ENCODE assay signal across 23 cellular contexts in the genomic region with DNA sequence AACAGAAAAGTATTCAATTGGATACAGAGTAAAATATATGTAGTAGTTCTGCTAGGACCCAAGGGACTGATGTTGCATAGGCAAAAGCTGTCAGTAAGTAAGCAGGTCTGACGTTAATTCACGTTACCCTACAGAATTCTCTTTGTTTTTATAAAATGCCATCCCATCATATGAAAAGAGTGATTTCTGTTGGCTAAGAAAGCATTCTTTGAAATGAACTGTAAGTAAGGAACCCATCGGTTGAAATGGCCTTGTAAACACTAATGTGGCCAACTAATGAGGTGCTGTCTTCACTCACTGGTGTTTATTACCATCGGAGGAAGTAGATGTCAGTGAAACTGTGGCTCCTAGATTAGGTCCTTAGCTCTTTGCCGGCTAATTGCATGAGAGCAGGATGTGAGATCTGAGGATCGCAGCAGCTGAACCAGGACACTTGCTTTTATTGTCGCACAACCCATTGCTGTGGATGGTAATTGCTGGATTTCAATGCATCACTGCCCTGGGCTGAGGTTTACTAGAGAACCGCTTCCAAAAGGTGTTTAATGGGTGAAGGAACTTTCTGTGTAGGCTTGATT. TPM values are rescaled to one million over a fixed set of nuclear protein-coding genes. Genes with fewer than 3 reads are reported as not detected.
DNase-seq lines count a peak whose midpoint lies in the region; ATAC-seq, FAIRE-seq and TF ChIP-seq lines count a peak whose summit lies in the region.
"Had no signal": no experiment of that assay in that cellular context is flagged by ENCODE, and none has a peak within 500 bp of the region (broad histone marks: within the 10 kb centered on the region; RNA-seq: fewer than 3 reads in every experiment).

No MANE protein-coding gene starts in this region.

- CTCF ChIA-PET in MCF 10A (lab: Yijun Ruan, JAX), result interaction anchor here (0.6 to 1.4 kb wide), 2 partner anchors 219 to 650 kb away, joined by 4 to 5 read pairs; no protein-coding TSS in a partner anchor
- CTCF ChIA-PET in GM12878 (lab: Yijun Ruan, JAX), result no interaction called here

- H3K27me3 Mint-ChIP-seq in MCF 10A (ENCODE audit: insufficient read depth, unreplicated experiment), result no peaks in the 10 kb centered on the region
- H3K27me3 Mint-ChIP-seq: CD4-positive, alpha-beta memory T cell had no signal

- H3K4me3 ChIP-seq in breast epithelium, result no peak overlapping the region
- H3K4me3 ChIP-seq in GM12878, result no peak overlapping the region
- H3K4me3 ChIP-seq: BLaER1 treated with 17β-estradiol and CSF1 and Interleukin-3, amounts not matched to agents 10 nM and 100 nM had no signal

- FAIRE-seq in GM12878 (lab: Jason Lieb, UNC), result no peak
- FAIRE-seq: GM19239, H54 had no signal

- H3K9me3 ChIP-seq in breast epithelium, result no peaks in the 10 kb centered on the region
- no peaks in the 10 kb centered on the region for H3K9me3 ChIP-seq in GM12878 (replicated peaks; ENCODE audit: control insufficient read depth, insufficient read depth, low read length)
- H3K9me3 ChIP-seq: BLaER1 treated with 17β-estradiol and CSF1 and Interleukin-3, amounts not matched to agents 10 nM and 100 nM had no signal

- TF ChIP-seq EP300 in GM12878 (IDR thresholded peaks at IDR 0.05; ENCODE audit: borderline replicate concordance in 1 of 2, control insufficient read depth in 1 of 2, low read depth in 2 of 2, low read length in 2 of 2), result no peak

- BruUV-seq in MCF 10A (replicated peaks; lab: Mats Ljungman, UMichigan), result no TSS peak
- TSS peak; percentile 19 for BruUV-seq in GM12878 (replicated peaks; lab: Mats Ljungman, UMichigan)

- TF ChIP-seq CTCF in MCF 10A (IDR thresholded peaks at IDR 0.05; ENCODE audit: unreplicated experiment) (no peak), breast epithelium (IDR thresholded peaks at IDR 0.05) (no peak), GM12878 (IDR thresholded peaks at IDR 0.05 in 2 of 3, conservative IDR thresholded peaks at IDR 0.05 in 1 of 3; ENCODE audit: control insufficient read depth in 2 of 3, extremely low read depth in 1 of 3, insufficient read depth in 1 of 3, low read depth in 3 of 3, low read length in 3 of 3) (no peak)

- H3K27ac Mint-ChIP-seq in MCF 10A (ENCODE audit: low read depth, unreplicated experiment), result peak overlapping the region; percentile 19
- H3K27ac Mint-ChIP-seq: HFFc6 had no signal

- intact Hi-C loops in MCF 10A (cut with micrococcal nuclease) (no loop called here), breast epithelium (cut with DNase I; ENCODE audit: low total_unique reads) (no loop called here), GM12878 (cut with micrococcal nuclease; ENCODE audit: unreplicated experiment) (no loop called here)

- no peak for TF ChIP-seq RAD21 in GM12878 (IDR thresholded peaks at IDR 0.05; ENCODE audit: insufficient read depth, low read depth, low read length)

- H3K9me3 Mint-ChIP-seq in MCF 10A (ENCODE audit: unreplicated experiment), result no peaks in the 10 kb centered on the region
- H3K9me3 Mint-ChIP-seq: HFFc6 had no signal

- in situ Hi-C loops in GM12878 (cut with MboI), result no loop called here
- in situ Hi-C loops in ACHN (cut with HindIII; ENCODE audit: low pct_ligation_motif_present, low pct_unique_long_range_greater_than_20kb, low sequenced_read_pairs), result no loop called here

- no peaks in the 10 kb centered on the region for H3K4me1 Mint-ChIP-seq in MCF 10A (ENCODE audit: insufficient read depth, unreplicated experiment)

- H4K20me1 ChIP-seq in GM12878 (ENCODE audit: control insufficient read depth, insufficient read depth), result no peaks in the 10 kb centered on the region; the same call in 1 of the 2 replicates

- TF ChIP-seq POLR2A in breast epithelium (IDR thresholded peaks at IDR 0.05), result no peak
- no peak for TF ChIP-seq POLR2A in GM12878 (IDR thresholded peaks at IDR 0.05; ENCODE audit: low read depth, low read length)

- SMC1A ChIA-PET in GM12878 (lab: Charles Lee; ENCODE audit: uncharacterized antibody, unreplicated experiment), result no interaction called here

- H3K4me3 Mint-ChIP-seq in MCF 10A (ENCODE audit: unreplicated experiment), result no peak overlapping the region
- H3K4me3 Mint-ChIP-seq: CD4-positive, alpha-beta memory T cell; HFFc6 had no signal

- H3K4me2 ChIP-seq in GM12878 (ENCODE audit: control insufficient read depth, insufficient read depth), result no peak overlapping the region
- H3K4me2 ChIP-seq: BLaER1 treated with 17β-estradiol and CSF1 and Interleukin-3, amounts not matched to agents 10 nM and 100 nM had no signal

- H3K36me3 ChIP-seq in breast epithelium (peaks cover 8% of the 10 kb centered on the region), GM12878 (ENCODE audit: control insufficient read depth in 2 of 2, insufficient read depth in 2 of 2, low read length in 1 of 2) (peaks cover 8 to 35% of the 10 kb centered on the region in 2 experiments)

- RAD21 ChIA-PET in GM12878 (lab: Charles Lee; ENCODE audit: unreplicated experiment), result no interaction called here

- POLR2A ChIA-PET in MCF 10A (lab: Yijun Ruan, JAX) (interaction anchor here (0.9 kb wide), 1 partner anchor 8 kb away, joined by 3 read pairs; no protein-coding TSS in a partner anchor), GM12878 (lab: Charles Lee) (no interaction called here)

- WGBS in GM12878 (ENCODE audit: insufficient coverage, insufficient replicate concordance, low lambda C conversion rate, missing lambda C conversion rate), result 97% methylated on average over 8 of the region's 8 CpGs

- no peak overlapping the region for H3K27ac ChIP-seq in breast epithelium
- no peak overlapping the region for H3K27ac ChIP-seq in GM12878 (ENCODE audit: control insufficient read depth, insufficient read depth)
- H3K27ac ChIP-seq: 22Rv1; BLaER1 treated with 17β-estradiol and CSF1 and Interleukin-3, amounts not matched to agents 10 nM and 100 nM had no signal

- peaks cover 93% of the 10 kb centered on the region for H3K36me3 Mint-ChIP-seq in MCF 10A (ENCODE audit: insufficient read depth, unreplicated experiment)

- no peak overlapping the region for H3K9ac ChIP-seq in GM12878 (ENCODE audit: control insufficient read depth, insufficient read depth, low read length)
- H3K9ac ChIP-seq: BLaER1 treated with 17β-estradiol and CSF1 and Interleukin-3, amounts not matched to agents 10 nM and 100 nM had no signal

- DNase-seq in MCF 10A (ENCODE audit: unreplicated experiment) (no peak), breast epithelium (ENCODE audit: low spot score in 2 of 2) (no peak), GM12878 (ENCODE audit: low read depth, low spot score) (no peak), islet precursor cell (peak; percentile 78), ACHN (no peak)
- no peak for DNase-seq in activated CD8-positive, alpha-beta memory T cell treated with anti-CD3 and anti-CD28 coated beads, Interleukin-2, amount 50 U/mL, for 48 hours
- DNase-seq: CD4-positive, alpha-beta memory T cell; DMS153; HFFc6; KBM-7; NCI-H1092 treated with DMSO at 0.1 percent for 48 hours; NCI-H146; NCI-H2029; NCI-H2227 treated with DMSO at 0.1 percent for 48 hours; NCI-H510A; SIG-M5 had no signal

- H3K27me3 ChIP-seq in breast epithelium, result no peaks in the 10 kb centered on the region
- H3K27me3 ChIP-seq in GM12878 (replicated peaks in 1 of 2; ENCODE audit: control insufficient read depth in 2 of 2, insufficient read depth in 2 of 2, low read length in 1 of 2), result no peaks in the 10 kb centered on the region
- H3K27me3 ChIP-seq: BLaER1 treated with 17β-estradiol and CSF1 and Interleukin-3, amounts not matched to agents 10 nM and 100 nM had no signal

- no peaks in the 10 kb centered on the region for H3K79me2 ChIP-seq in GM12878 (ENCODE audit: control insufficient read depth, insufficient read depth, low read length)

- ATAC-seq in GM12878 (no peak), HG03457 (IDR thresholded peaks at IDR 0.05; ENCODE audit: unreplicated experiment) (no peak), GM21717 (IDR thresholded peaks at IDR 0.05; ENCODE audit: unreplicated experiment) (no peak)
- ATAC-seq: SK-N-SH treated with all-trans-retinoic acid at 6 μM for 48 hours had no signal

- H2AFZ ChIP-seq in GM12878 (ENCODE audit: control insufficient read depth, low read depth, low read length), result no peak overlapping the region

- no peaks in the 10 kb centered on the region for H3K4me1 ChIP-seq in breast epithelium
- no peaks in the 10 kb centered on the region for H3K4me1 ChIP-seq in GM12878 (ENCODE audit: control insufficient read depth, insufficient read depth, low read length)
- H3K4me1 ChIP-seq: BLaER1 treated with 17β-estradiol and CSF1 and Interleukin-3, amounts not matched to agents 10 nM and 100 nM had no signal

TF ChIP-seq in GM12878, 131 proteins besides CTCF, POLR2A, EP300 and RAD21 (continues in another document):
- TF ChIP-seq FOXK2 (IDR thresholded peaks at IDR 0.05), result no peak
- TF ChIP-seq CHD2 (IDR thresholded peaks at IDR 0.05; ENCODE audit: borderline replicate concordance, low read depth, low read length), result no peak
- TF ChIP-seq EED (IDR thresholded peaks at IDR 0.05; ENCODE audit: low read depth), result no peak

RNA-seq across cellular contexts. Expression of gene UBE3C, which starts 49.5 kb away (rescaled TPM):
- total RNA-seq in MCF 10A (2022), result 61.9 and 72.8 TPM in 2 replicates
- 10 to 100 TPM; 63.0 to 96.4 (median 87.4) TPM for total RNA-seq in breast epithelium
- total RNA-seq in GM12878 (2013; cell fraction: nucleolus; rRNA removed), result 262 and 269 TPM in 2 replicates
- 65.9 and 82.0 TPM in 2 replicates for total RNA-seq in GM12878 (2014; rRNA removed)
- total RNA-seq in GM12878 (2014; rRNA removed; fragmentation: Illumina TruSeq; extraction: Trizol), result 59.9 and 60.2 TPM in 2 replicates
- total RNA-seq in GM12878 (2021), result 48.2 and 51.7 TPM in 2 replicates
- polyA plus RNA-seq in GM12878 (2011; ENCODE audit: low read depth), result 16.7 TPM
- polyA plus RNA-seq in GM12878 (2011; rRNA removed), result 47.2 and 54.8 TPM in 2 replicates
- 34.3 and 36.0 TPM in 2 replicates for polyA plus RNA-seq in GM12878 (2011; cell fraction: cytosol; rRNA removed)
- 26.4 and 34.3 TPM in 2 replicates for polyA plus RNA-seq in GM12878 (2011; cell fraction: nucleus; rRNA removed)
- 24.2 and 25.6 TPM in 2 replicates for polyA plus RNA-seq in GM12878 (2012)
- polyA plus RNA-seq in GM12878 (2014; fragmentation: Illumina TruSeq; extraction: Trizol), result 46.0 and 57.9 TPM in 2 replicates
- 10 to 100 TPM in 1 of 2 experiments, 1 to 10 TPM in 1; 7.9 to 10.8 TPM for polyA plus RNA-seq in GM12878 (2014; fragmentation: Nextera tagmentation; extraction: Ambion mirVana)
- polyA plus RNA-seq in GM12878 (2014; rRNA removed), result 41.0 and 44.5 TPM in 2 replicates
- polyA plus RNA-seq in GM12878 (2016; fragmentation: Nextera tagmentation; extraction: Ambion mirVana), result 10 to 100 TPM; 17.6 to 26.4 TPM
- polyA minus RNA-seq in GM12878 (2011; rRNA and poly(A)+ RNA removed), result 69.5 and 71.2 TPM in 2 replicates
- 24.5 and 26.7 TPM in 2 replicates for polyA minus RNA-seq in GM12878 (2011; cell fraction: cytosol; rRNA and poly(A)+ RNA removed)
- polyA minus RNA-seq in GM12878 (2011; cell fraction: nucleus; rRNA and poly(A)+ RNA removed), result 39.4 and 76.3 TPM in 2 replicates
